6 cellular contexts compared by ENCODE assay signal in the genomic region with DNA sequence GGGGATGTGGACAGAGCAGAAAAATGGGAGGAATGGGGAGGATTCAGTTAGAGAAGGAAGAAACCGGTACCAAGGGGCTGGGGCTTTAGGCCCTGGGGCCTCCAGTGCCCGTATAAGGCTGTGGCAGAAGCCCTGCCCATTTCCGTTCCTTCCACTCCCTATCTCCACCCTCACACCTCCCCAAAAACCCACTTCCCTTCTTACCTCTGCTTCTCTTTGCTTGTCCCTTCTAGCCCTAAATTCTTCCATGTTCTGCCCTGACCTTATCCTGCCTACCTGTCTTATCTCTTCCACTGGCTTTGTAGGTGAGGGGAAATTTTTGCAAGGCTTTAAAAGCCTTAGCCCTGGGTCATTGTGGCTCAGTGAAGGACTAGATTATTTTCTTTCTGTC. TPM values are rescaled to one million over a fixed set of nuclear protein-coding genes. Genes with fewer than 3 reads are reported as not detected.
DNase-seq lines count a peak whose midpoint lies in the region; ATAC-seq and TF ChIP-seq lines count a peak whose summit lies in the region.

No MANE protein-coding gene starts in this region.

- H3K4me3 Mint-ChIP-seq in stimulated activated naive CD8-positive, alpha-beta T cell treated with anti-CD3 and anti-CD28 coated beads, Interleukin-15, Interleukin-2, amounts not matched to agents 100 ng/mL and 50 ng/mL, for 24 hours = peak overlapping the region; percentile 93

- peaks cover 58% of the 10 kb centered on the region for H3K4me1 Mint-ChIP-seq in stimulated activated naive CD8-positive, alpha-beta T cell treated with anti-CD3 and anti-CD28 coated beads, Interleukin-15, Interleukin-2, amounts not matched to agents 100 ng/mL and 50 ng/mL, for 24 hours (ENCODE audit: low read depth)

- peak; percentile 59 for DNase-seq in activated CD4-positive, CD25-positive, alpha-beta regulatory T cell treated with anti-CD3 and anti-CD28 coated beads, Interleukin-2, amount 50 U/mL, for 72 hours
- DNase-seq in brain microvascular endothelial cell = no peak
- no peak for DNase-seq in omental fat pad (ENCODE audit: low spot score)

- no peaks in the 10 kb centered on the region for H3K9me3 Mint-ChIP-seq in stimulated activated naive CD8-positive, alpha-beta T cell treated with anti-CD3 and anti-CD28 coated beads, Interleukin-15, Interleukin-2, amounts not matched to agents 100 ng/mL and 50 ng/mL, for 24 hours

- no peak for ATAC-seq in activated CD4-positive, CD25-positive, alpha-beta regulatory T cell treated with anti-CD3 and anti-CD28 coated beads, Interleukin-2, amount 50 U/mL, for 24 hours
- ATAC-seq in HG03108 (IDR thresholded peaks at IDR 0.05; ENCODE audit: unreplicated experiment) = no peak
- ATAC-seq in omental fat pad (ENCODE audit: low FRiP score) = no peak

- H3K27me3 ChIP-seq in brain microvascular endothelial cell (replicated peaks) = no peaks in the 10 kb centered on the region

- no peaks in the 10 kb centered on the region for H3K27me3 Mint-ChIP-seq in stimulated activated naive CD8-positive, alpha-beta T cell treated with anti-CD3 and anti-CD28 coated beads, Interleukin-15, Interleukin-2, amounts not matched to agents 100 ng/mL and 50 ng/mL, for 24 hours

- peak overlapping the region; percentile 98 for H3K27ac Mint-ChIP-seq in stimulated activated naive CD8-positive, alpha-beta T cell treated with anti-CD3 and anti-CD28 coated beads, Interleukin-15, Interleukin-2, amounts not matched to agents 100 ng/mL and 50 ng/mL, for 24 hours

- H3K36me3 Mint-ChIP-seq in stimulated activated naive CD8-positive, alpha-beta T cell treated with anti-CD3 and anti-CD28 coated beads, Interleukin-15, Interleukin-2, amounts not matched to agents 100 ng/mL and 50 ng/mL, for 24 hours (ENCODE audit: low read depth) = peaks cover 71% of the 10 kb centered on the region

- peak overlapping the region; percentile 87 for H3K27ac ChIP-seq in brain microvascular endothelial cell

- TF ChIP-seq CTCF in brain microvascular endothelial cell (IDR thresholded peaks at IDR 0.05; ENCODE audit: low read depth, low read length, missing control alignments) = no peak
- TF ChIP-seq CTCF in omental fat pad (IDR thresholded peaks at IDR 0.05) = no peak

- H3K4me3 ChIP-seq in brain microvascular endothelial cell (ENCODE audit: low read depth, low read length) = no peak overlapping the region

- H3K36me3 ChIP-seq in brain microvascular endothelial cell (replicated peaks) = peaks cover 57% of the 10 kb centered on the region

- in situ Hi-C loops in brain microvascular endothelial cell (cut with HindIII; ENCODE audit: low pct_ligation_motif_present, low sequenced_read_pairs) = no loop called here

RNA-seq across cellular contexts. Expression of a gene that starts 4.1 kb away (rescaled TPM):
- 10 to 100 TPM; 24.5 to 34.4 (median 32.0) TPM for total RNA-seq in omental fat pad

RNA-seq across cellular contexts. Expression of a gene that starts 4.2 kb away (rescaled TPM):
- total RNA-seq in omental fat pad = 100 to 1,000 TPM; 444 to 699 (median 616) TPM

RNA-seq across cellular contexts. Expression of a gene that starts 4.3 kb away (rescaled TPM):
- total RNA-seq in omental fat pad = 10 to 100 TPM; 38.9 to 74.2 (median 47.1) TPM

RNA-seq across cellular contexts. Expression of a gene that starts 6.8 kb away (rescaled TPM):
- 1 to 10 TPM; 2.8 to 5.3 (median 3.3) TPM for total RNA-seq in omental fat pad

RNA-seq across cellular contexts. Expression of a gene that starts 12.1 kb away (rescaled TPM):
- not detected for total RNA-seq in omental fat pad
